8 cellular contexts compared by ENCODE assay signal in the genomic region with DNA sequence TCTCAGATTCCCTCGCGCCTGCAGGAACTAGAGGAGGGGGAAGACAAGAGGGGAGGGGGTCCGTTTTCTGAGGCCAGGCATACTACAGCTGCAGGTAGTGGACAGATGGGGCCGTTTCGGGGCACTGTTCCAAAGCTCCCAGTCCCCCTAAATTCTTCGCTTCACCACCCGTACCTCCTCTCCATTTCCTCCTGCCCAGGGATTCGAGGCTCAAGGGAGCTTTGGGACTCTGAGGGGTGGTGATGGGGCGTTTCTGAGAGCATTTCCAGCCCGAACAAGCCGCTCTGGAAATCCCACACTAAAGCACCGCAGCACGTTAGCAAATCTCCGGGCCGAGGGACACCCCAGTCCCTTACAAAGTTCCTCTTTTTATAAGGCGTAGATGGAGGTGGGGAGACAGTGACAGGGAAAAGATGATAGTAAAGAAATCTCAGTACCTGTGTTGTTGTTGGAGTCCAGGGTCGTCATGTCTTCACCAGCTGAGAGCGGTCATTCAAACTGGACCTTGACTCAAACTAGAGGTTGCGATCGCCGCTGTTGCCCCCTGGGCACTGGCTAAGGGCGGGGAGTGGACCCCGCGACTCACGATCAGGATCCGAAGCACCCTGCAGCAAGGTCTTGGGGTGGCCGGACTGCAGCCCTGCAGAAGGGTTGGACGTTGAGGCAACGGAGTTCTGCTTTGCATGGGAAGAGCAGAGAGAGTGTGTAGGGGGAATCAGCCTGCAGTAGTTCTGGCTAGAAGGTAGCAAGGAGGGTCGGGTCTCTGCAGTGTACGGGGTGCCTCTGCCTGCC. TPM values are rescaled to one million over a fixed set of nuclear protein-coding genes. Genes with fewer than 3 reads are reported as not detected.
DNase-seq lines count a peak whose midpoint lies in the region; ATAC-seq, FAIRE-seq and TF ChIP-seq lines count a peak whose summit lies in the region.

No MANE protein-coding gene starts in this region.

- no peaks in the 10 kb centered on the region for H4K20me1 ChIP-seq in OCI-LY3 (ENCODE audit: insufficient read depth, low read length)
- H4K20me1 ChIP-seq in H1 (replicated peaks in 1 of 2; ENCODE audit: control insufficient read depth in 1 of 2, insufficient read depth in 2 of 2, low read length in 2 of 2), result no peaks in the 10 kb centered on the region

- H3K27ac ChIP-seq in OCI-LY3 (ENCODE audit: low read length), result peak overlapping the region; percentile 99
- no peak overlapping the region for H3K27ac ChIP-seq in H1 (ENCODE audit: low read depth, low read length)

- POLR2A ChIA-PET in H1 (lab: Charles Lee; ENCODE audit: partially characterized antibody), result interaction anchor here (0.9 to 20.8 kb wide), 14 partner anchors 11 to 369 kb away, joined by 3 to 399 read pairs (median 6); a partner anchor contains a TSS

- no peak for FAIRE-seq in H1 (lab: Jason Lieb, UNC)
- FAIRE-seq in D721Med (lab: Jason Lieb, UNC), result no peak

- H3K18ac ChIP-seq in H1 (ENCODE audit: extremely low read depth, low read length), result peak overlapping the region; percentile 97

- CTCF ChIA-PET in H1 (lab: Charles Lee; ENCODE audit: partially characterized antibody), result interaction anchor here (0.6 to 7.6 kb wide), 13 partner anchors 9 to 1806 kb away, joined by 3 to 110 read pairs (median 4); a partner anchor contains a TSS

- H3K4ac ChIP-seq in H1 (replicated peaks; ENCODE audit: insufficient read length, low read depth, low read length), result peak overlapping the region; percentile 72

- peak overlapping the region; percentile 55; the same call in 1 of the 2 replicates for H2BK15ac ChIP-seq in H1 (ENCODE audit: low read length)

- no peak overlapping the region for H3K23ac ChIP-seq in H1 (ENCODE audit: insufficient read length)

- no peak for TF ChIP-seq POLR2A in H1 (IDR thresholded peaks at IDR 0.05; ENCODE audit: control extremely low read depth in 1 of 2, low read depth in 2 of 2, low read length in 2 of 2)

- peaks cover 4% of the 10 kb centered on the region; the same call in 1 of the 2 replicates for H3K79me1 ChIP-seq in H1 (ENCODE audit: low read depth, low read length)

- no peak for DNase-seq in H1 (ENCODE audit: low read depth in 1 of 2, low spot score in 2 of 2)
- no peak for DNase-seq in natural killer cell treated with Interleukin-12 subunit alpha and Interleukin-12 subunit beta and Interleukin-15 and Interleukin-18, amount 100 ng/mL, for 72 hours (ENCODE audit: low spot score)
- DNase-seq in D721Med (ENCODE audit: insufficient read length, low spot score), result no peak
- DNase-seq in SHP77 treated with DMSO at 0.1 percent for 48 hours (lab: John Stamatoyannopoulos, UW), result no peak
- no peak for DNase-seq in Ammon's horn (ENCODE audit: low spot score)

- WGBS in H1 (ENCODE audit: extremely low coverage in 1 of 2, insufficient coverage in 1 of 2, insufficient read length in 1 of 2, insufficient replicate concordance in 2 of 2, low coverage in 1 of 2, low lambda C conversion rate in 2 of 2, missing lambda C conversion rate in 1 of 2), 2 experiments, result 22% methylated on average over 31 of the region's 31 CpGs; no CpG with 5 or more reads in 1 of the 2 experiments

- peaks cover 70 to 75% of the 10 kb centered on the region in 2 donors for H3K4me1 Mint-ChIP-seq in natural killer cell treated with Interleukin-12 subunit alpha and Interleukin-12 subunit beta and Interleukin-15 and Interleukin-18, amount 100 ng/mL, for 72 hours (ENCODE audit: low read depth in 2 of 2)

- H4K91ac ChIP-seq in H1 (replicated peaks; ENCODE audit: insufficient read length, low read length), result peak overlapping the region; percentile 2

- no peak for TF ChIP-seq EP300 in H1 (IDR thresholded peaks at IDR 0.05; ENCODE audit: borderline replicate concordance in 1 of 2, low read depth in 2 of 2, low read length in 2 of 2)

- TF ChIP-seq CTCF in OCI-LY3 (IDR thresholded peaks at IDR 0.05; ENCODE audit: low read depth, low read length) (no peak), H1 (IDR thresholded peaks at IDR 0.05; ENCODE audit: control extremely low read depth in 1 of 3, insufficient read depth in 1 of 3, low read depth in 1 of 3, low read length in 3 of 3) (no peak), D721Med (IDR thresholded peaks at IDR 0.05; ENCODE audit: insufficient read depth, missing control alignments) (no peak)

- H3K36me3 ChIP-seq in OCI-LY3 (replicated peaks; ENCODE audit: low read depth, low read length) (peaks cover 26% of the 10 kb centered on the region), H1 (ENCODE audit: control insufficient read depth in 2 of 4, insufficient read depth in 4 of 4, low read length in 3 of 4) (peaks cover 0 to 17% (median 6%) of the 10 kb centered on the region in 4 experiments; a peak in 5 of 8 replicates)

- H3K79me2 ChIP-seq in OCI-LY3 (ENCODE audit: low read length) (peaks cover 23% of the 10 kb centered on the region), H1 (ENCODE audit: control insufficient read depth in 1 of 2, insufficient read depth in 2 of 2, low read length in 2 of 2) (no peaks in the 10 kb centered on the region; a peak in 1 of 4 replicates)

- H2BK5ac ChIP-seq in H1 (ENCODE audit: low read depth, low read length), result peak overlapping the region; percentile 15

- H3K27ac Mint-ChIP-seq in natural killer cell treated with Interleukin-12 subunit alpha and Interleukin-12 subunit beta and Interleukin-15 and Interleukin-18, amount 100 ng/mL, for 72 hours, result peak overlapping the region; percentile 86 to 90

- no peak for ATAC-seq in natural killer cell treated with Interleukin-12 subunit alpha and Interleukin-12 subunit beta and Interleukin-15 and Interleukin-18, amount 100 ng/mL, for 72 hours
- ATAC-seq in GM21576 (IDR thresholded peaks at IDR 0.05; ENCODE audit: unreplicated experiment), result no peak

- H3K14ac ChIP-seq in H1 (ENCODE audit: insufficient read length), result no peak overlapping the region

- TF ChIP-seq RAD21 in H1 (IDR thresholded peaks at IDR 0.05 in 1 of 2, conservative IDR thresholded peaks at IDR 0.05 in 1 of 2; ENCODE audit: low read depth in 2 of 2, low read length in 2 of 2), result no peak

- no peaks in the 10 kb centered on the region for H3K27me3 ChIP-seq in OCI-LY3 (ENCODE audit: low read depth, low read length)
- H3K27me3 ChIP-seq in H1 (replicated peaks in 1 of 4; ENCODE audit: control insufficient read depth in 3 of 4, extremely low read depth in 1 of 4, insufficient read depth in 3 of 4, low read length in 3 of 4), result peaks cover 6 to 24% (median 16%) of the 10 kb centered on the region in 4 experiments; a peak in 6 of 7 replicates

- H2BK120ac ChIP-seq in H1 (replicated peaks; ENCODE audit: low read depth, low read length), result peak overlapping the region; percentile 26

- H3K23me2 ChIP-seq in H1 (ENCODE audit: low read depth, low read length), result peaks cover 10% of the 10 kb centered on the region; the same call in 1 of the 2 replicates

- peak overlapping the region; percentile 69 for H2BK12ac ChIP-seq in H1 (ENCODE audit: low read depth, low read length)

- H3K9ac ChIP-seq in OCI-LY3 (ENCODE audit: low read length), result no peak overlapping the region
- H3K9ac ChIP-seq in H1 (replicated peaks in 1 of 4; ENCODE audit: extremely low read depth in 1 of 4, low read depth in 3 of 4, low read length in 3 of 4), result peak overlapping the region; percentile 10 to 63 (median 48); a peak in 6 of 7 replicates

- peak overlapping the region; percentile 48 for H4K5ac ChIP-seq in H1 (ENCODE audit: insufficient read length, low read depth, low read length)

- peak overlapping the region; percentile 63 for H3K4me3 ChIP-seq in GM08714 (ENCODE audit: low read length)
- H3K4me3 ChIP-seq in OCI-LY3 (ENCODE audit: low read length), result peak overlapping the region; percentile 67
- H3K4me3 ChIP-seq in H1 (ENCODE audit: extremely low read depth in 1 of 4, insufficient read depth in 2 of 4, low read depth in 3 of 4, low read length in 4 of 4), result peak overlapping the region; percentile 48 to 83 (median 63)

- H2AFZ ChIP-seq in OCI-LY3 (ENCODE audit: low read depth, low read length) (no peak overlapping the region), H1 (ENCODE audit: low read length) (0 out of 2 replicates have a peak overlapping the region, but pooled peaks have one; percentile 58)

- H3K9me3 Mint-ChIP-seq in natural killer cell treated with Interleukin-12 subunit alpha and Interleukin-12 subunit beta and Interleukin-15 and Interleukin-18, amount 100 ng/mL, for 72 hours, result peaks cover 3% of the 10 kb centered on the region

- 0 out of 2 replicates have a peak overlapping the region, but pooled peaks have one; percentile 32 for H2BK20ac ChIP-seq in H1 (ENCODE audit: low read length)

- H3K4me1 ChIP-seq in OCI-LY3 (ENCODE audit: low read length) (peaks cover 84% of the 10 kb centered on the region), H1 (replicated peaks in 1 of 4; ENCODE audit: control insufficient read depth in 3 of 4, insufficient read depth in 4 of 4, low read length in 3 of 4) (peaks cover 14 to 36% (median 24%) of the 10 kb centered on the region in 4 experiments)

- H3K4me3 Mint-ChIP-seq in natural killer cell treated with Interleukin-12 subunit alpha and Interleukin-12 subunit beta and Interleukin-15 and Interleukin-18, amount 100 ng/mL, for 72 hours, result peak overlapping the region; percentile 93

- H3K9me3 ChIP-seq in OCI-LY3 (ENCODE audit: insufficient read depth, low read length) (no peaks in the 10 kb centered on the region), H1 (ENCODE audit: insufficient read depth in 2 of 2, low read depth in 1 of 2, low read length in 1 of 2) (peaks cover 0 to 6% of the 10 kb centered on the region in 2 experiments; a peak in 1 of 4 replicates)

- H3K27me3 Mint-ChIP-seq in natural killer cell treated with Interleukin-12 subunit alpha and Interleukin-12 subunit beta and Interleukin-15 and Interleukin-18, amount 100 ng/mL, for 72 hours, result no peaks in the 10 kb centered on the region

- H3K36me3 Mint-ChIP-seq in natural killer cell treated with Interleukin-12 subunit alpha and Interleukin-12 subunit beta and Interleukin-15 and Interleukin-18, amount 100 ng/mL, for 72 hours, result no peaks in the 10 kb centered on the region

- H3K4me2 ChIP-seq in OCI-LY3 (ENCODE audit: low read length), result peak overlapping the region; percentile 64
- peak overlapping the region; percentile 89 to 95 for H3K4me2 ChIP-seq in H1 (ENCODE audit: insufficient read depth in 1 of 2, low read depth in 2 of 2, low read length in 2 of 2)

- H3K56ac ChIP-seq in H1 (replicated peaks; ENCODE audit: insufficient read length, low read depth, low read length), result no peak overlapping the region

- peak overlapping the region; percentile 39; the same call in 1 of the 2 replicates for H4K8ac ChIP-seq in H1 (ENCODE audit: extremely low read depth, insufficient read depth, low read length)

- no peak overlapping the region for H2AK5ac ChIP-seq in H1 (ENCODE audit: low read depth, low read length)

RNA-seq across cellular contexts. Expression of a gene that starts 0.6 kb away (rescaled TPM):
- 4.3 and 4.6 TPM in 2 replicates for total RNA-seq in H1 (2021; fragmentation: NEBNext Ultra II Directional; extraction: Animal tissue kit (Norgen Biotek cat#: 25700))
- 1.5 and 3.4 TPM in 2 replicates for polyA plus RNA-seq in H1 (2011; rRNA removed)
- polyA plus RNA-seq in H1 (2011; cell fraction: cytosol; rRNA removed), result 0.79 TPM
- 4.7 TPM for polyA plus RNA-seq in H1 (2011; cell fraction: nucleus; rRNA removed)
- polyA plus RNA-seq in H1 (2012, experiment 1 of 2), result 5.4 to 7.1 TPM (median 6.1 TPM) in 4 replicates
- 6.5 TPM for polyA plus RNA-seq in H1 (2012, experiment 2 of 2)
- polyA plus RNA-seq in H1 (2013, experiment 1 of 2), result 3.1 TPM
- 3.0 TPM for polyA plus RNA-seq in H1 (2013, experiment 2 of 2)
- polyA minus RNA-seq in H1 (2011; rRNA and poly(A)+ RNA removed), result 1.4 and 2.9 TPM in 2 replicates
- 2.5 TPM for polyA minus RNA-seq in H1 (2011; cell fraction: cytosol; rRNA and poly(A)+ RNA removed)
- polyA minus RNA-seq in H1 (2011; cell fraction: nucleus; rRNA and poly(A)+ RNA removed), result 2.7 TPM
- total RNA-seq in natural killer cell treated with Interleukin-12 subunit alpha and Interleukin-12 subunit beta and Interleukin-15 and Interleukin-18, amount 100 ng/mL, for 72 hours, result 1 to 10 TPM; 1.4 to 5.4 TPM

RNA-seq across cellular contexts. Expression of a gene that starts 21.9 kb away (rescaled TPM):
- total RNA-seq in H1 (2021; fragmentation: NEBNext Ultra II Directional; extraction: Animal tissue kit (Norgen Biotek cat#: 25700)), result 66.5 and 69.2 TPM in 2 replicates
- polyA plus RNA-seq in H1 (2011; rRNA removed), result 18.2 and 24.1 TPM in 2 replicates
- polyA plus RNA-seq in H1 (2011; cell fraction: cytosol; rRNA removed), result 39.2 TPM
- polyA plus RNA-seq in H1 (2011; cell fraction: nucleus; rRNA removed), result 50.9 TPM
- 47.3 to 75.1 TPM (median 51.3 TPM) in 4 replicates for polyA plus RNA-seq in H1 (2012, experiment 1 of 2)
- 24.4 TPM for polyA plus RNA-seq in H1 (2012, experiment 2 of 2)
- polyA plus RNA-seq in H1 (2013, experiment 1 of 2), result 59.8 TPM
- polyA plus RNA-seq in H1 (2013, experiment 2 of 2), result 53.4 TPM
- 35.9 and 42.1 TPM in 2 replicates for polyA minus RNA-seq in H1 (2011; rRNA and poly(A)+ RNA removed)
- 35.1 TPM for polyA minus RNA-seq in H1 (2011; cell fraction: cytosol; rRNA and poly(A)+ RNA removed)
- 36.6 TPM for polyA minus RNA-seq in H1 (2011; cell fraction: nucleus; rRNA and poly(A)+ RNA removed)
- total RNA-seq in natural killer cell treated with Interleukin-12 subunit alpha and Interleukin-12 subunit beta and Interleukin-15 and Interleukin-18, amount 100 ng/mL, for 72 hours, result 100 to 1,000 TPM in 1 of 2 donors, 10 to 100 TPM in 1; 79.8 to 102 TPM

RNA-seq across cellular contexts. Expression of a gene that starts 37.1 kb away (rescaled TPM):
- 10.2 and 11.8 TPM in 2 replicates for total RNA-seq in H1 (2021; fragmentation: NEBNext Ultra II Directional; extraction: Animal tissue kit (Norgen Biotek cat#: 25700))
- polyA plus RNA-seq in H1 (2011; rRNA removed), result 6.4 and 8.2 TPM in 2 replicates
- 7.4 TPM for polyA plus RNA-seq in H1 (2011; cell fraction: cytosol; rRNA removed)
- polyA plus RNA-seq in H1 (2011; cell fraction: nucleus; rRNA removed), result 13.1 TPM
- polyA plus RNA-seq in H1 (2012, experiment 1 of 2), result 7.9 to 11.1 TPM (median 10.1 TPM) in 4 replicates
- 7.6 TPM for polyA plus RNA-seq in H1 (2012, experiment 2 of 2)
- polyA plus RNA-seq in H1 (2013, experiment 1 of 2), result 5.0 TPM
- polyA plus RNA-seq in H1 (2013, experiment 2 of 2), result 4.5 TPM
- 8.4 and 11.6 TPM in 2 replicates for polyA minus RNA-seq in H1 (2011; rRNA and poly(A)+ RNA removed)
- polyA minus RNA-seq in H1 (2011; cell fraction: cytosol; rRNA and poly(A)+ RNA removed), result 6.2 TPM
- 4.3 TPM for polyA minus RNA-seq in H1 (2011; cell fraction: nucleus; rRNA and poly(A)+ RNA removed)
- 10 to 100 TPM in 1 of 2 donors, 1 to 10 TPM in 1; 4.9 to 10.9 TPM for total RNA-seq in natural killer cell treated with Interleukin-12 subunit alpha and Interleukin-12 subunit beta and Interleukin-15 and Interleukin-18, amount 100 ng/mL, for 72 hours

RNA-seq across cellular contexts. Expression of a gene that starts 40.5 kb away (rescaled TPM):
- 114 and 116 TPM in 2 replicates for total RNA-seq in H1 (2021; fragmentation: NEBNext Ultra II Directional; extraction: Animal tissue kit (Norgen Biotek cat#: 25700))
- 80.2 and 85.7 TPM in 2 replicates for polyA plus RNA-seq in H1 (2011; rRNA removed)
- 63.6 TPM for polyA plus RNA-seq in H1 (2011; cell fraction: cytosol; rRNA removed)
- polyA plus RNA-seq in H1 (2011; cell fraction: nucleus; rRNA removed), result 136 TPM
- polyA plus RNA-seq in H1 (2012, experiment 1 of 2), result 79.5 to 94.5 TPM (median 87.8 TPM) in 4 replicates
- 49.9 TPM for polyA plus RNA-seq in H1 (2012, experiment 2 of 2)
- 60.2 TPM for polyA plus RNA-seq in H1 (2013, experiment 1 of 2)
- polyA plus RNA-seq in H1 (2013, experiment 2 of 2), result 58.7 TPM
- polyA minus RNA-seq in H1 (2011; rRNA and poly(A)+ RNA removed), result 76.1 and 78.3 TPM in 2 replicates
- polyA minus RNA-seq in H1 (2011; cell fraction: cytosol; rRNA and poly(A)+ RNA removed), result 36.5 TPM
- 81.4 TPM for polyA minus RNA-seq in H1 (2011; cell fraction: nucleus; rRNA and poly(A)+ RNA removed)
- total RNA-seq in natural killer cell treated with Interleukin-12 subunit alpha and Interleukin-12 subunit beta and Interleukin-15 and Interleukin-18, amount 100 ng/mL, for 72 hours, result 100 to 1,000 TPM in 1 of 2 donors, 10 to 100 TPM in 1; 83.1 to 101 TPM

RNA-seq across cellular contexts. Expression of a gene that starts 45.6 kb away (rescaled TPM):
- total RNA-seq in H1 (2021; fragmentation: NEBNext Ultra II Directional; extraction: Animal tissue kit (Norgen Biotek cat#: 25700)), result 81.7 and 90.6 TPM in 2 replicates
- polyA plus RNA-seq in H1 (2011; rRNA removed), result 92.7 and 120 TPM in 2 replicates
- polyA plus RNA-seq in H1 (2011; cell fraction: cytosol; rRNA removed), result 91.0 TPM
- polyA plus RNA-seq in H1 (2011; cell fraction: nucleus; rRNA removed), result 355 TPM
- polyA plus RNA-seq in H1 (2012, experiment 1 of 2), result 73.6 to 99.4 TPM (median 93.5 TPM) in 4 replicates
- 83.6 TPM for polyA plus RNA-seq in H1 (2012, experiment 2 of 2)
- polyA plus RNA-seq in H1 (2013, experiment 1 of 2), result 42.8 TPM
- polyA plus RNA-seq in H1 (2013, experiment 2 of 2), result 41.6 TPM
- 126 and 205 TPM in 2 replicates for polyA minus RNA-seq in H1 (2011; rRNA and poly(A)+ RNA removed)
- 93.1 TPM for polyA minus RNA-seq in H1 (2011; cell fraction: cytosol; rRNA and poly(A)+ RNA removed)
- 141 TPM for polyA minus RNA-seq in H1 (2011; cell fraction: nucleus; rRNA and poly(A)+ RNA removed)
- 100 to 1,000 TPM in 1 of 2 donors, 10 to 100 TPM in 1; 91.5 to 147 TPM for total RNA-seq in natural killer cell treated with Interleukin-12 subunit alpha and Interleukin-12 subunit beta and Interleukin-15 and Interleukin-18, amount 100 ng/mL, for 72 hours
